8 cellular contexts compared by ENCODE assay signal in genomic region chr1:211258756-211259595, GRCh38. TPM values are rescaled to one million over a fixed set of nuclear protein-coding genes. Genes with fewer than 3 reads are reported as not detected.
DNase-seq lines count a peak whose midpoint lies in the region; ATAC-seq, FAIRE-seq and TF ChIP-seq lines count a peak whose summit lies in the region.

RCOR3 (plus strand) TSS chr1:211259366; CDS start chr1:211259561, 195 bp downstream.

- H2AFZ ChIP-seq in OCI-LY1 (ENCODE audit: low read length), result no peak within 1 kb of the TSS
- peak within 1 kb of the TSS; percentile 97 for H2AFZ ChIP-seq in endothelial cell of umbilical vein (ENCODE audit: low read depth, low read length)

- H3K27ac ChIP-seq in HUES64 (ENCODE audit: low read depth, low read length) (peak within 1 kb of the TSS; percentile 100), OCI-LY1 (ENCODE audit: low read depth, low read length, poor library complexity, severe bottlenecking) (peak within 1 kb of the TSS; percentile 96), endothelial cell of umbilical vein (ENCODE audit: insufficient read depth, low read depth, low read length) (peak within 1 kb of the TSS; percentile 85)

- no peaks in the 10 kb centered on the region for H4K20me1 ChIP-seq in OCI-LY1 (ENCODE audit: insufficient read depth, low read length)
- no peaks in the 10 kb centered on the region for H4K20me1 ChIP-seq in endothelial cell of umbilical vein (replicated peaks; ENCODE audit: control insufficient read depth, extremely low read depth, insufficient read depth, low read length)

- H3K27me3 ChIP-seq in HUES64 (ENCODE audit: insufficient read depth, low read length) (no peaks in the 10 kb centered on the region), OCI-LY1 (ENCODE audit: insufficient read depth, low read length) (no peaks in the 10 kb centered on the region), endothelial cell of umbilical vein (ENCODE audit: control insufficient read depth in 2 of 2, insufficient read depth in 2 of 2, low read length in 2 of 2) (no peaks in the 10 kb centered on the region), mononuclear cell (ENCODE audit: insufficient read depth, low read length) (no peaks in the 10 kb centered on the region)

- CTCF ChIA-PET in endothelial cell of umbilical vein (lab: Charles Lee), result interaction anchor here (0.7 to 1.5 kb wide), 10 partner anchors 9 to 217 kb away, joined by 3 to 9 read pairs (median 4); partner anchors contain the start of gene KCNH1

- H3K79me2 ChIP-seq in OCI-LY1 (ENCODE audit: insufficient read depth, low read length), result peaks cover 13% of the 10 kb centered on the region; the same call in 1 of the 2 replicates
- peaks cover 11% of the 10 kb centered on the region for H3K79me2 ChIP-seq in endothelial cell of umbilical vein (ENCODE audit: control insufficient read depth, insufficient read depth, low read length)

- DNase-seq in DMS 273 (lab: John Stamatoyannopoulos, UW; ENCODE audit: unreplicated experiment) (peak; percentile 96), endothelial cell of umbilical vein (ENCODE audit: low read depth, low spot score) (peak; percentile 80)
- DNase-seq in activated CD8-positive, alpha-beta memory T cell treated with anti-CD3 and anti-CD28 coated beads, Interleukin-2, amount 50 U/mL, for 48 hours, result peak; percentile 96
- peak; percentile 83 to 86 for DNase-seq in stimulated activated CD8-positive, alpha-beta memory T cell treated with anti-CD3 and anti-CD28 coated beads, Interleukin-4, amount 100 ng/mL, for 1 hour (ENCODE audit: low read depth in 2 of 2, low spot score in 1 of 2)

- POLR2A ChIA-PET in endothelial cell of umbilical vein (lab: Charles Lee), result no interaction called here

- H3K36me3 ChIP-seq in HUES64 (ENCODE audit: insufficient read depth, low read length), result peaks cover 13% of the 10 kb centered on the region
- peaks cover 12% of the 10 kb centered on the region; the same call in 1 of the 2 replicates for H3K36me3 ChIP-seq in OCI-LY1 (ENCODE audit: insufficient read depth, low read length)
- H3K36me3 ChIP-seq in endothelial cell of umbilical vein (ENCODE audit: control insufficient read depth in 2 of 2, extremely low read depth in 1 of 2, insufficient read depth in 2 of 2, low read length in 2 of 2), result no peaks in the 10 kb centered on the region

- H3K4me2 ChIP-seq in OCI-LY1 (ENCODE audit: low read length), result peak within 1 kb of the TSS; percentile 86
- H3K4me2 ChIP-seq in endothelial cell of umbilical vein (ENCODE audit: insufficient read depth, low read length), result peak within 1 kb of the TSS; percentile 79

- H3K9me2 ChIP-seq in OCI-LY1 (ENCODE audit: low read depth, low read length), result no peaks in the 10 kb centered on the region

- TF ChIP-seq POLR2A in endothelial cell of umbilical vein (IDR thresholded peaks at IDR 0.05; ENCODE audit: low read depth, low read length), result peak; percentile 14

- H3K9me1 ChIP-seq in endothelial cell of umbilical vein (replicated peaks; ENCODE audit: control insufficient read depth, extremely low read depth, insufficient read depth, low read length), result no peaks in the 10 kb centered on the region

- peaks cover 19% of the 10 kb centered on the region for H3K4me1 ChIP-seq in HUES64 (ENCODE audit: insufficient read depth, low read length)
- peaks cover 20% of the 10 kb centered on the region for H3K4me1 ChIP-seq in OCI-LY1 (ENCODE audit: insufficient read depth, low read length, severe bottlenecking)
- peaks cover 13% of the 10 kb centered on the region for H3K4me1 ChIP-seq in endothelial cell of umbilical vein (ENCODE audit: control insufficient read depth, extremely low read depth, insufficient read depth, low read length)
- peaks cover 15% of the 10 kb centered on the region for H3K4me1 ChIP-seq in mononuclear cell (ENCODE audit: insufficient read depth, low read length)

- H3K9ac ChIP-seq in HUES64 (ENCODE audit: low read depth, low read length) (peak within 1 kb of the TSS; percentile 98), OCI-LY1 (ENCODE audit: low read length) (peak within 1 kb of the TSS; percentile 99), endothelial cell of umbilical vein (replicated peaks; ENCODE audit: extremely low read depth, insufficient read depth, low read length) (peak within 1 kb of the TSS; percentile 91)

- peak; percentile 55 for ATAC-seq in GM21447 (IDR thresholded peaks at IDR 0.05; ENCODE audit: unreplicated experiment)

- H3K9me3 ChIP-seq in HUES64 (ENCODE audit: insufficient read depth, low read depth, low read length), result no peaks in the 10 kb centered on the region
- H3K9me3 ChIP-seq in OCI-LY1 (ENCODE audit: low read length), result no peaks in the 10 kb centered on the region
- H3K9me3 ChIP-seq in endothelial cell of umbilical vein (replicated peaks; ENCODE audit: control insufficient read depth, insufficient read depth, low read length), result no peaks in the 10 kb centered on the region
- no peaks in the 10 kb centered on the region for H3K9me3 ChIP-seq in mononuclear cell (ENCODE audit: low read depth, low read length)

- dilution Hi-C loops in endothelial cell of umbilical vein (cut with MboI; ENCODE audit: extremely low pct_ligation_motif_present, low sequenced_read_pairs), result no loop called here

- H3K4me3 ChIP-seq in HUES64 (ENCODE audit: low read length), result peak within 1 kb of the TSS; percentile 95
- peak within 1 kb of the TSS; percentile 85 for H3K4me3 ChIP-seq in OCI-LY1 (ENCODE audit: low read depth, low read length, poor library complexity, severe bottlenecking)
- peak within 1 kb of the TSS; percentile 84 to 95 (median 86) for H3K4me3 ChIP-seq in endothelial cell of umbilical vein (replicated peaks in 1 of 3; ENCODE audit: insufficient read depth in 1 of 3, low read depth in 1 of 3, low read length in 3 of 3)
- peak within 1 kb of the TSS; percentile 78 for H3K4me3 ChIP-seq in mononuclear cell (ENCODE audit: low read length)

- H3F3A ChIP-seq in OCI-LY1 (ENCODE audit: insufficient read depth, low read length), result no peaks in the 10 kb centered on the region

- under 1% methylated on average over 85 of the region's 92 CpGs for WGBS in HUES64

- TF ChIP-seq CTCF in OCI-LY1 (IDR thresholded peaks at IDR 0.05; ENCODE audit: low read length) (peak; percentile 28), endothelial cell of umbilical vein (IDR thresholded peaks at IDR 0.05; ENCODE audit: extremely low read depth in 1 of 2, insufficient read depth in 1 of 2, low read depth in 1 of 2, low read length in 2 of 2) (peak; percentile 50 to 74)

- peak; percentile 78 for FAIRE-seq in endothelial cell of umbilical vein (lab: Jason Lieb, UNC)

- intact Hi-C loops in endothelial cell of umbilical vein (cut with micrococcal nuclease), result loop anchor here (1.0 to 2.0 kb wide), 5 partner anchors 123 to 1022 kb away; partner anchors contain the start of genes KCNH1 and SLC30A1

- BruUV-seq in endothelial cell of umbilical vein (replicated peaks; lab: Mats Ljungman, UMichigan), result no TSS peak

TF ChIP-seq in endothelial cell of umbilical vein, 7 proteins besides CTCF, POLR2A, EP300 and RAD21:
- TF ChIP-seq GATA2 (IDR thresholded peaks at IDR 0.05; ENCODE audit: insufficient read depth, insufficient read length, low read depth, low read length), result no peak
- no peak for TF ChIP-seq EZH2 (IDR thresholded peaks at IDR 0.05; ENCODE audit: borderline replicate concordance, low read depth, low read length, severe bottlenecking)
- no peak for TF ChIP-seq FOS (IDR thresholded peaks at IDR 0.05; ENCODE audit: borderline replicate concordance, insufficient read depth, low read length)
- TF ChIP-seq MYC (IDR thresholded peaks at IDR 0.05; ENCODE audit: low read depth, low read length), result no peak
- TF ChIP-seq POLR2AphosphoS5 (IDR thresholded peaks at IDR 0.05; ENCODE audit: insufficient read depth, low read depth, low read length), result peak; percentile 31
- TF ChIP-seq JUN (IDR thresholded peaks at IDR 0.05; ENCODE audit: borderline replicate concordance, insufficient read depth, insufficient read length, low read depth), result no peak
- TF ChIP-seq, protein P1, sequence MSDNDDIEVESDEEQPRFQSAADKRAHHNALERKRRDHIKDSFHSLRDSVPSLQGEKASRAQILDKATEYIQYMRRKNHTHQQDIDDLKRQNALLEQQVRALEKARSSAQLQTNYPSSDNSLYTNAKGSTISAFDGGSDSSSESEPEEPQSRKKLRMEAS (IDR thresholded peaks at IDR 0.05; ENCODE audit: insufficient read depth, insufficient read length), result no peak

RNA-seq across cellular contexts. Expression of gene RCOR3, which starts in this region (rescaled TPM):
- 17.4 TPM for polyA plus RNA-seq in HUES64 (2013, experiment 1 of 2)
- polyA plus RNA-seq in HUES64 (2013, experiment 2 of 2), result 20.4 TPM
- 34.0 and 35.7 TPM in 2 replicates for total RNA-seq in endothelial cell of umbilical vein
- 24.2 and 26.4 TPM in 2 replicates for polyA plus RNA-seq in endothelial cell of umbilical vein
- 14.7 and 16.9 TPM in 2 replicates for polyA plus RNA-seq in endothelial cell of umbilical vein (2011; cell fraction: cytosol; rRNA removed)
- 75.0 and 96.9 TPM in 2 replicates for polyA plus RNA-seq in endothelial cell of umbilical vein (2011; cell fraction: nucleus; rRNA removed)
- polyA plus RNA-seq in endothelial cell of umbilical vein (2012), result 21.8 and 23.7 TPM in 2 replicates
- 38.4 and 51.0 TPM in 2 replicates for polyA minus RNA-seq in endothelial cell of umbilical vein
- 20.3 TPM for polyA minus RNA-seq in endothelial cell of umbilical vein (2011; cell fraction: cytosol; rRNA and poly(A)+ RNA removed)
- 103 and 137 TPM in 2 replicates for polyA minus RNA-seq in endothelial cell of umbilical vein (2011; cell fraction: nucleus; rRNA and poly(A)+ RNA removed)
- 53.4 TPM for total RNA-seq in mononuclear cell

Comparison
In these comparisons a context has a peak if more than half of its experiments do, and no peak if none do; other contexts are left out.
1. Peak in every context shown above with its lines: DNase-seq, ATAC-seq, H3K4me3 ChIP-seq and H3K27ac ChIP-seq.